8 cellular contexts compared by ENCODE assay signal in genomic region chr14:34713681-34714319, GRCh38. TPM values are rescaled to one million over a fixed set of nuclear protein-coding genes. Genes with fewer than 3 reads are reported as not detected.
A peak's percentile ranks its signal among the peaks of the same experiment; 100 is the strongest.
DNase-seq lines count a peak whose midpoint lies in the region; ATAC-seq and TF ChIP-seq lines count a peak whose summit lies in the region.

No MANE protein-coding gene starts in this region.

- peak overlapping the region; percentile 70 to 87 (median 78) for H3K4me3 ChIP-seq in BLaER1 treated with 17β-estradiol and CSF1 and Interleukin-3, amounts not matched to agents 10 nM and 100 nM
- H3K4me3 ChIP-seq in LNCaP clone FGC (ENCODE audit: low read depth, low read length) (peak overlapping the region; percentile 71), muscle layer of duodenum (ENCODE audit: low read depth in 1 of 2, low read length in 2 of 2) (peak overlapping the region; percentile 77 to 78)

- no peak for TF ChIP-seq CTCF in LNCaP clone FGC (IDR thresholded peaks at IDR 0.05; ENCODE audit: control insufficient read depth, extremely low read depth, insufficient read depth)

- peak overlapping the region; percentile 75 to 90 (median 81); a peak in 21 of 22 replicates for H3K27ac ChIP-seq in BLaER1 treated with 17β-estradiol and CSF1 and Interleukin-3, amounts not matched to agents 10 nM and 100 nM
- H3K27ac ChIP-seq in muscle layer of duodenum (ENCODE audit: low read length): peak overlapping the region; percentile 86
- H3K27ac ChIP-seq in substantia nigra (ENCODE audit: low read depth, low read length, poor library complexity, severe bottlenecking): peak overlapping the region; percentile 96

- H3K27me3 Mint-ChIP-seq in activated CD4-positive, alpha-beta memory T cell treated with anti-CD3 and anti-CD28 coated beads for 36 hours: peaks cover 1% of the 10 kb centered on the region

- H4K20me1 ChIP-seq in BLaER1 treated with 17β-estradiol and CSF1 and Interleukin-3, amounts not matched to agents 10 nM and 100 nM: peaks cover 0 to 12% (median 0%) of the 10 kb centered on the region in 11 experiments; a peak in 4 of 22 replicates

- peaks cover 17 to 49% (median 36%) of the 10 kb centered on the region in 10 experiments for H3K4me1 ChIP-seq in BLaER1 treated with 17β-estradiol and CSF1 and Interleukin-3, amounts not matched to agents 10 nM and 100 nM
- peaks cover 4 to 32% of the 10 kb centered on the region in 2 donors for H3K4me1 ChIP-seq in muscle layer of duodenum (ENCODE audit: control insufficient read depth in 1 of 2, insufficient read depth in 2 of 2, low read length in 2 of 2)

- H3K27ac Mint-ChIP-seq in activated CD4-positive, alpha-beta memory T cell treated with anti-CD3 and anti-CD28 coated beads for 36 hours: peak overlapping the region; percentile 89

- H3K4me1 Mint-ChIP-seq in activated CD4-positive, alpha-beta memory T cell treated with anti-CD3 and anti-CD28 coated beads for 36 hours (ENCODE audit: low read depth): peaks cover 24% of the 10 kb centered on the region

- intact Hi-C loops in activated CD4-positive, alpha-beta memory T cell treated with anti-CD3 and anti-CD28 coated beads for 36 hours (cut with micrococcal nuclease): loop anchor here (1.0 to 2.0 kb wide), 7 partner anchors 41 to 705 kb away; partner anchors contain the start of genes FAM177A1 and SRP54

- no peak for DNase-seq in LNCaP clone FGC (ENCODE audit: low read depth)
- DNase-seq in activated CD4-positive, alpha-beta memory T cell treated with anti-CD3 and anti-CD28 coated beads for 36 hours: peak; percentile 65
- DNase-seq in substantia nigra (lab: John Stamatoyannopoulos, UW): peak in 15 of 49 donors; percentile 13 to 63 (median 40)
- no peak for DNase-seq in ecto neural progenitor cell (ENCODE audit: low spot score)

- H3K4me2 ChIP-seq in BLaER1 treated with 17β-estradiol and CSF1 and Interleukin-3, amounts not matched to agents 10 nM and 100 nM: peak overlapping the region; percentile 75 to 92 (median 84)

- H3K27me3 ChIP-seq in BLaER1 treated with 17β-estradiol and CSF1 and Interleukin-3, amounts not matched to agents 10 nM and 100 nM: no peaks in the 10 kb centered on the region
- H3K27me3 ChIP-seq in muscle layer of duodenum (ENCODE audit: low read depth, low read length): no peaks in the 10 kb centered on the region

- H3K36me3 Mint-ChIP-seq in activated CD4-positive, alpha-beta memory T cell treated with anti-CD3 and anti-CD28 coated beads for 36 hours: peaks cover 17% of the 10 kb centered on the region

- H3K9ac ChIP-seq in BLaER1 treated with 17β-estradiol and CSF1 and Interleukin-3, amounts not matched to agents 10 nM and 100 nM: peak overlapping the region; percentile 84 to 92 (median 89)

- H3K9me3 ChIP-seq in BLaER1 treated with 17β-estradiol and CSF1 and Interleukin-3, amounts not matched to agents 10 nM and 100 nM (replicated peaks in 1 of 11): no peaks in the 10 kb centered on the region
- no peaks in the 10 kb centered on the region for H3K9me3 ChIP-seq in muscle layer of duodenum (ENCODE audit: control insufficient read depth in 1 of 2, low read length in 2 of 2)

- no peaks in the 10 kb centered on the region for H3K9me3 Mint-ChIP-seq in activated CD4-positive, alpha-beta memory T cell treated with anti-CD3 and anti-CD28 coated beads for 36 hours

- peaks cover 0 to 25% (median 13%) of the 10 kb centered on the region in 11 experiments; a peak in 16 of 22 replicates for H3K36me3 ChIP-seq in BLaER1 treated with 17β-estradiol and CSF1 and Interleukin-3, amounts not matched to agents 10 nM and 100 nM
- H3K36me3 ChIP-seq in muscle layer of duodenum (ENCODE audit: control insufficient read depth in 1 of 2, insufficient read depth in 2 of 2, low read length in 2 of 2): peaks cover 8 to 17% of the 10 kb centered on the region in 2 donors

- POLR2A ChIA-PET in activated CD4-positive, alpha-beta memory T cell treated with anti-CD3 and anti-CD28 coated beads for 36 hours (lab: Charles Lee): interaction anchor here (0.7 to 1.5 kb wide), 4 partner anchors 28 to 703 kb away, joined by 3 to 4 read pairs (median 4); partner anchors contain the start of genes BAZ1A and NFKBIA

- ATAC-seq in GM19397 (IDR thresholded peaks at IDR 0.05; ENCODE audit: unreplicated experiment) (peak; percentile 2), esophagus mucosa (peak; percentile 66)

- H3K4me3 Mint-ChIP-seq in activated CD4-positive, alpha-beta memory T cell treated with anti-CD3 and anti-CD28 coated beads for 36 hours: peak overlapping the region; percentile 94

- CTCF ChIA-PET in activated CD4-positive, alpha-beta memory T cell treated with anti-CD3 and anti-CD28 coated beads for 36 hours (lab: Charles Lee): interaction anchor here (1.5 to 2.4 kb wide), 2 partner anchors 10 to 14 kb away, joined by 3 to 16 read pairs; no protein-coding TSS in a partner anchor

RNA-seq across cellular contexts. Expression of gene CFL2, which starts 0.6 kb away (rescaled TPM):
- total RNA-seq in activated CD4-positive, alpha-beta memory T cell treated with anti-CD3 and anti-CD28 coated beads for 36 hours: 1 to 10 TPM; 7.6 to 8.8 TPM
- 7.0 TPM for total RNA-seq in esophagus mucosa
